28 cellular contexts compared by ENCODE assay signal in genomic region chr5:3142261-3143027, GRCh38.
"Had no signal": no experiment of that assay in that cellular context is flagged by ENCODE, and none has a peak within 500 bp of the region (broad histone marks: within the 10 kb centered on the region; RNA-seq: fewer than 3 reads in every experiment).

No MANE protein-coding gene starts in this region.

- H3K36me3 Mint-ChIP-seq: activated naive CD4-positive, alpha-beta T cell treated with anti-CD3 and anti-CD28 coated beads, Interleukin-2, amount 50 U/mL, for 24 hours had no signal

- H3K4me1 Mint-ChIP-seq: activated naive CD4-positive, alpha-beta T cell treated with anti-CD3 and anti-CD28 coated beads, Interleukin-2, amount 50 U/mL, for 24 hours; T-helper 17 cell had no signal

- H3K27ac Mint-ChIP-seq: activated CD8-positive, alpha-beta T cell treated with anti-CD3 and anti-CD28 coated beads, Interleukin-2, amount 10 ng/mL, durations not matched to agents 7 days and 5 days; activated naive CD4-positive, alpha-beta T cell treated with anti-CD3 and anti-CD28 coated beads, Interleukin-2, amount 50 U/mL, for 24 hours; T-helper 17 cell; WTC11 had no signal

- ATAC-seq: activated CD8-positive, alpha-beta T cell treated with anti-CD3 and anti-CD28 coated beads, Interleukin-2, amount 10 ng/mL, durations not matched to agents 7 days and 5 days; Panc1; Right ventricle myocardium inferior; T-helper 17 cell; WTC11 had no signal

- H3K9me3 Mint-ChIP-seq: activated naive CD4-positive, alpha-beta T cell treated with anti-CD3 and anti-CD28 coated beads, Interleukin-2, amount 50 U/mL, for 24 hours had no signal

- DNase-seq: activated CD4-positive, alpha-beta T cell treated with anti-CD3 and anti-CD28 coated beads for 48 hours; activated CD4-positive, alpha-beta T cell treated with anti-CD3 and anti-CD28 coated beads, Interleukin-2, amount 50 U/mL, for 4 hours; activated CD4-positive, CD25-positive, alpha-beta regulatory T cell treated with anti-CD3 and anti-CD28 coated beads, Interleukin-2, amount 50 U/mL, for 72 hours; activated CD8-positive, alpha-beta memory T cell treated with anti-CD3 and anti-CD28 coated beads, Interleukin-2, amount 50 U/mL, for 48 hours; activated CD8-positive, alpha-beta T cell treated with anti-CD3 and anti-CD28 coated beads, Interleukin-2, amount 10 ng/mL, durations not matched to agents 7 days and 5 days; activated effector memory CD4-positive, alpha-beta T cell treated with Interleukin-2 at 50 U/mL for 16 hours; activated naive CD4-positive, alpha-beta T cell; activated T-cell treated with anti-CD3 and anti-CD28 coated beads, Interleukin-2, amount 50 U/mL, for 1 hour; aorta; colonic mucosa; MG63; MV-4-11; NCI-H1092 treated with DMSO at 0.1 percent for 48 hours; NCI-H1417 treated with DMSO at 0.1 percent for 48 hours; NCI-H1694; NCI-H2029 treated with DMSO at 0.1 percent for 48 hours; NCI-H446; NCI-H524; NK-92 treated with Interleukin-12 subunit alpha and Interleukin-12 subunit beta, amount 100 ng/mL, for 24 hours; OCI-M1; RPMI8226; SK-N-SH; T-helper 17 cell; T-helper 9 cell had no signal

- H3K27me3 Mint-ChIP-seq: activated naive CD4-positive, alpha-beta T cell treated with anti-CD3 and anti-CD28 coated beads, Interleukin-2, amount 50 U/mL, for 24 hours; T-helper 17 cell had no signal

- H3K4me3 Mint-ChIP-seq: activated CD8-positive, alpha-beta T cell treated with anti-CD3 and anti-CD28 coated beads, Interleukin-2, amount 10 ng/mL, durations not matched to agents 7 days and 5 days; activated naive CD4-positive, alpha-beta T cell treated with anti-CD3 and anti-CD28 coated beads, Interleukin-2, amount 50 U/mL, for 24 hours; T-helper 17 cell; WTC11 had no signal
